In genomic region chr7:43954524-43955228, GRCh38 we compare ENCODE assay signal across 8 cellular contexts. TPM values are rescaled to one million over a fixed set of nuclear protein-coding genes. Genes with fewer than 3 reads are reported as not detected.
DNase-seq lines count a peak whose midpoint lies in the region; ATAC-seq, FAIRE-seq and TF ChIP-seq lines count a peak whose summit lies in the region.

No MANE protein-coding gene starts in this region.

- TF ChIP-seq CTCF in HFFc6 (IDR thresholded peaks at IDR 0.05) (peak; percentile 76), GM12878 (IDR thresholded peaks at IDR 0.05 in 2 of 3, conservative IDR thresholded peaks at IDR 0.05 in 1 of 3; ENCODE audit: control insufficient read depth in 2 of 3, extremely low read depth in 1 of 3, insufficient read depth in 1 of 3, low read depth in 3 of 3, low read length in 3 of 3) (peak; percentile 58 to 72 (median 58); a peak in 5 of 6 replicates), keratinocyte (optimal IDR thresholded peaks at IDR 0.05 in 1 of 3, IDR thresholded peaks at IDR 0.05 in 1 of 3, conservative IDR thresholded peaks at IDR 0.05 in 1 of 3; ENCODE audit: extremely low read depth in 1 of 3, insufficient read depth in 2 of 3, low read length in 3 of 3) (peak; percentile 48 to 86 (median 54)), type B pancreatic cell (conservative IDR thresholded peaks at IDR 0.05) (peak; percentile 57)

- SMC1A ChIA-PET in GM12878 (lab: Charles Lee; ENCODE audit: uncharacterized antibody, unreplicated experiment): no interaction called here

- dilution Hi-C loops in keratinocyte (cut with MboI; ENCODE audit: extremely low pct_ligation_motif_present, low sequenced_read_pairs): no loop called here

- H3K9ac ChIP-seq in GM12878 (ENCODE audit: control insufficient read depth, insufficient read depth, low read length): no peak overlapping the region
- H3K9ac ChIP-seq in keratinocyte (ENCODE audit: control insufficient read depth, extremely low read depth, insufficient read depth, low read length): no peak overlapping the region

- H2AFZ ChIP-seq in GM12878 (ENCODE audit: control insufficient read depth, low read depth, low read length) (no peak overlapping the region), keratinocyte (ENCODE audit: control insufficient read depth, low read length) (no peak overlapping the region)

- H3K4me1 Mint-ChIP-seq in HFFc6 (ENCODE audit: low read depth) (peaks cover 6% of the 10 kb centered on the region), type B pancreatic cell (ENCODE audit: unreplicated experiment) (no peaks in the 10 kb centered on the region)
- peaks cover 1 to 6% of the 10 kb centered on the region in 2 donors for H3K4me1 Mint-ChIP-seq in effector memory CD8-positive, alpha-beta T cell (ENCODE audit: low read depth in 2 of 2)

- no peaks in the 10 kb centered on the region for H3K9me3 Mint-ChIP-seq in HFFc6
- no peaks in the 10 kb centered on the region for H3K9me3 Mint-ChIP-seq in type B pancreatic cell
- no peaks in the 10 kb centered on the region for H3K9me3 Mint-ChIP-seq in effector memory CD8-positive, alpha-beta T cell

- no peaks in the 10 kb centered on the region for H4K20me1 ChIP-seq in GM12878 (ENCODE audit: control insufficient read depth, insufficient read depth)
- H4K20me1 ChIP-seq in keratinocyte (ENCODE audit: control insufficient read depth, extremely low read depth, insufficient read depth, low read length): no peaks in the 10 kb centered on the region

- DNase-seq in Right ventricle myocardium superior (no peak), cardiac septum (ENCODE audit: low spot score) (no peak), HFFc6 (peak; percentile 68), NCI-H510A treated with DMSO at 0.1 percent for 48 hours (lab: John Stamatoyannopoulos, UW) (peak; percentile 39), GM12878 (ENCODE audit: low read depth, low spot score) (peak; percentile 7), keratinocyte (ENCODE audit: low read depth, low spot score) (no peak), type B pancreatic cell (ENCODE audit: extremely low spot score, unreplicated experiment) (no peak)
- no peak for DNase-seq in effector memory CD8-positive, alpha-beta T cell

- FAIRE-seq in GM12878 (lab: Jason Lieb, UNC) (peak; percentile 86), keratinocyte (lab: Jason Lieb, UNC) (peak; percentile 82)

- no peak overlapping the region for H3K4me2 ChIP-seq in GM12878 (ENCODE audit: control insufficient read depth, insufficient read depth)
- no peak overlapping the region for H3K4me2 ChIP-seq in keratinocyte (ENCODE audit: control insufficient read depth, extremely low read depth, insufficient read depth, low read depth, low read length)

- RAD21 ChIA-PET in GM12878 (lab: Charles Lee; ENCODE audit: unreplicated experiment): interaction anchor here (1.3 to 1.4 kb wide), 2 partner anchors 85 to 372 kb away, joined by 3 read pairs; partner anchors contain the start of genes MRPS24 and STK17A

- POLR2A ChIA-PET in GM12878 (lab: Charles Lee): no interaction called here

- intact Hi-C loops in Right ventricle myocardium superior (cut with DNase I) (no loop called here), cardiac septum (cut with DNase I) (no loop called here), GM12878 (cut with micrococcal nuclease; ENCODE audit: unreplicated experiment) (no loop called here)

- no peaks in the 10 kb centered on the region for H3K9me3 ChIP-seq in GM12878 (replicated peaks; ENCODE audit: control insufficient read depth, insufficient read depth, low read length)
- no peaks in the 10 kb centered on the region for H3K9me3 ChIP-seq in keratinocyte (ENCODE audit: control insufficient read depth, low read depth, low read length)

- H3K27ac ChIP-seq in GM12878 (ENCODE audit: control insufficient read depth, insufficient read depth) (no peak overlapping the region), keratinocyte (ENCODE audit: control insufficient read depth, insufficient read depth, low read length) (no peak overlapping the region)

- peak; percentile 67 for TF ChIP-seq RAD21 in GM12878 (IDR thresholded peaks at IDR 0.05; ENCODE audit: insufficient read depth, low read depth, low read length)

- ATAC-seq in Right ventricle myocardium superior (ENCODE audit: poor library complexity) (peak; percentile 64), GM12878 (peak; percentile 97)
- no peak for ATAC-seq in effector memory CD8-positive, alpha-beta T cell (replicated peaks)

- CTCF ChIA-PET in GM12878 (lab: Yijun Ruan, JAX): interaction anchor here (0.7 to 1.9 kb wide), 4 partner anchors 10 to 115 kb away, joined by 3 to 9 read pairs (median 3); no protein-coding TSS in a partner anchor

- H3K36me3 Mint-ChIP-seq in HFFc6 (ENCODE audit: low read depth) (peaks cover 10% of the 10 kb centered on the region), type B pancreatic cell (peaks cover 6% of the 10 kb centered on the region)
- H3K36me3 Mint-ChIP-seq in effector memory CD8-positive, alpha-beta T cell (ENCODE audit: insufficient read depth): peaks cover 3% of the 10 kb centered on the region

- no peak for TF ChIP-seq EP300 in GM12878 (IDR thresholded peaks at IDR 0.05; ENCODE audit: borderline replicate concordance in 1 of 2, control insufficient read depth in 1 of 2, low read depth in 2 of 2, low read length in 2 of 2)

- in situ Hi-C loops in GM12878 (cut with MboI): no loop called here

- no peaks in the 10 kb centered on the region for H3K9me1 ChIP-seq in keratinocyte (ENCODE audit: control insufficient read depth, extremely low read depth, insufficient read depth, low read length)

- no TSS peak for BruUV-seq in GM12878 (replicated peaks; lab: Mats Ljungman, UMichigan)

- H3K4me3 ChIP-seq in GM12878: no peak overlapping the region
- no peak overlapping the region for H3K4me3 ChIP-seq in keratinocyte (ENCODE audit: control insufficient read depth in 2 of 3, extremely low read depth in 1 of 3, insufficient read depth in 2 of 3, low read depth in 1 of 3, low read length in 3 of 3)

- no peak overlapping the region for H3K27ac Mint-ChIP-seq in HFFc6
- peak overlapping the region; percentile 68 for H3K27ac Mint-ChIP-seq in type B pancreatic cell
- H3K27ac Mint-ChIP-seq in effector memory CD8-positive, alpha-beta T cell: no peak overlapping the region

- TF ChIP-seq POLR2A in GM12878 (IDR thresholded peaks at IDR 0.05; ENCODE audit: low read depth, low read length): no peak

- H3K27me3 ChIP-seq in GM12878 (replicated peaks in 1 of 2; ENCODE audit: control insufficient read depth in 2 of 2, insufficient read depth in 2 of 2, low read length in 1 of 2) (no peaks in the 10 kb centered on the region), keratinocyte (ENCODE audit: control insufficient read depth, extremely low read depth, insufficient read depth, low read length) (no peaks in the 10 kb centered on the region)

- H3K79me2 ChIP-seq in GM12878 (ENCODE audit: control insufficient read depth, insufficient read depth, low read length) (no peaks in the 10 kb centered on the region), keratinocyte (ENCODE audit: control insufficient read depth, insufficient read depth, low read length) (no peaks in the 10 kb centered on the region)

- H3K4me3 Mint-ChIP-seq in HFFc6: no peak overlapping the region
- H3K4me3 Mint-ChIP-seq in type B pancreatic cell: no peak overlapping the region
- H3K4me3 Mint-ChIP-seq in effector memory CD8-positive, alpha-beta T cell: no peak overlapping the region

- H3K27me3 Mint-ChIP-seq in HFFc6 (ENCODE audit: insufficient read depth) (peaks cover 1% of the 10 kb centered on the region; the same call in 1 of the 2 replicates), type B pancreatic cell (no peaks in the 10 kb centered on the region)
- no peaks in the 10 kb centered on the region for H3K27me3 Mint-ChIP-seq in effector memory CD8-positive, alpha-beta T cell

- H3K36me3 ChIP-seq in GM12878 (ENCODE audit: control insufficient read depth in 2 of 2, insufficient read depth in 2 of 2, low read length in 1 of 2) (peaks cover 0 to 14% of the 10 kb centered on the region in 2 experiments; a peak in 1 of 4 replicates), keratinocyte (ENCODE audit: control insufficient read depth in 2 of 2, extremely low read depth in 1 of 2, insufficient read depth in 2 of 2, low read length in 2 of 2) (peaks cover 0 to 2% of the 10 kb centered on the region in 2 experiments)

- 65% methylated on average over 3 of the region's 3 CpGs for WGBS in GM12878 (ENCODE audit: insufficient coverage, insufficient replicate concordance, low lambda C conversion rate, missing lambda C conversion rate)

- no peaks in the 10 kb centered on the region for H3K4me1 ChIP-seq in GM12878 (ENCODE audit: control insufficient read depth, insufficient read depth, low read length)
- no peaks in the 10 kb centered on the region for H3K4me1 ChIP-seq in keratinocyte (ENCODE audit: control insufficient read depth, extremely low read depth, insufficient read depth, low read length)

RNA-seq across cellular contexts. Expression of gene UBE2D4, which starts 28.4 kb away (rescaled TPM):
- total RNA-seq in Right ventricle myocardium superior (44.6 TPM), cardiac septum (34.9 TPM), GM12878 (2014; rRNA removed) (9.9 and 12.3 TPM in 2 replicates), GM12878 (2014; rRNA removed; fragmentation: Illumina TruSeq; extraction: Trizol) (6.6 and 6.7 TPM in 2 replicates), GM12878 (2021) (8.9 and 10.9 TPM in 2 replicates), type B pancreatic cell (ENCODE audit: low replicate concordance) (11.4 and 16.7 TPM in 2 replicates)
- total RNA-seq in HFFc6 (2021; fragmentation: NEBNext Ultra II Directional; extraction: Animal tissue kit (Norgen Biotek cat#: 25700)): 10 to 100 TPM; 12.6 to 15.7 (median 14.4) TPM
- total RNA-seq in GM12878 (2013; cell fraction: nucleolus; rRNA removed): 4.8 and 5.9 TPM in 2 replicates
- 3.1 TPM for polyA plus RNA-seq in GM12878 (2011; ENCODE audit: low read depth)
- polyA plus RNA-seq in GM12878 (2011; rRNA removed) (11.3 and 16.6 TPM in 2 replicates), GM12878 (2014; fragmentation: Illumina TruSeq; extraction: Trizol) (8.1 and 10.8 TPM in 2 replicates), GM12878 (2014; fragmentation: Nextera tagmentation; extraction: Ambion mirVana) (1 to 10 TPM; 3.5 to 5.3 TPM), GM12878 (2014; rRNA removed) (9.3 and 11.6 TPM in 2 replicates), GM12878 (2016; fragmentation: Nextera tagmentation; extraction: Ambion mirVana) (10 to 100 TPM; 15.4 to 16.2 TPM), keratinocyte (7.9 to 11.0 TPM (median 8.1 TPM) in 3 replicates)
- 16.1 and 18.2 TPM in 2 replicates for polyA plus RNA-seq in GM12878 (2011; cell fraction: cytosol; rRNA removed)
- polyA plus RNA-seq in GM12878 (2011; cell fraction: nucleus; rRNA removed): 4.6 and 6.2 TPM in 2 replicates
- polyA plus RNA-seq in GM12878 (2012): 5.8 TPM in 2 replicates
- 17.1 and 19.4 TPM in 2 replicates for polyA minus RNA-seq in GM12878 (2011; rRNA and poly(A)+ RNA removed)
- polyA minus RNA-seq in GM12878 (2011; cell fraction: cytosol; rRNA and poly(A)+ RNA removed): 6.0 and 9.4 TPM in 2 replicates
- 0.73 and 4.1 TPM in 2 replicates for polyA minus RNA-seq in GM12878 (2011; cell fraction: nucleus; rRNA and poly(A)+ RNA removed)
- 1.8 TPM for polyA plus RNA-seq in keratinocyte (2011; ENCODE audit: low read depth)
- 7.7 and 8.7 TPM in 2 replicates for polyA plus RNA-seq in keratinocyte (2011; cell fraction: cytosol; rRNA removed)
- 2.8 and 2.9 TPM in 2 replicates for polyA plus RNA-seq in keratinocyte (2011; cell fraction: nucleus; rRNA removed)
- polyA plus RNA-seq in keratinocyte (2012; ENCODE audit: low replicate concordance): 6.5 and 7.1 TPM in 2 replicates
- polyA minus RNA-seq in keratinocyte: 14.9 to 19.4 TPM (median 16.3 TPM) in 3 replicates
- 5.8 TPM for polyA minus RNA-seq in keratinocyte (2011; cell fraction: cytosol; rRNA and poly(A)+ RNA removed)
- 1.5 and 1.7 TPM in 2 replicates for polyA minus RNA-seq in keratinocyte (2011; cell fraction: nucleus; rRNA and poly(A)+ RNA removed)

RNA-seq across cellular contexts. Expression of gene SPDYE1, which starts 43.0 kb away (rescaled TPM):
- total RNA-seq in Right ventricle myocardium superior (not detected), cardiac septum (0.13 TPM), GM12878 (2014; rRNA removed) (0.11 TPM in 1 of 2 replicates, not detected in the other), GM12878 (2014; rRNA removed; fragmentation: Illumina TruSeq; extraction: Trizol) (0.04 TPM in 1 of 2 replicates, not detected in the other), GM12878 (2021) (not detected in 2 replicates), type B pancreatic cell (ENCODE audit: low replicate concordance) (not detected in 2 replicates)
- total RNA-seq in HFFc6 (2021; fragmentation: NEBNext Ultra II Directional; extraction: Animal tissue kit (Norgen Biotek cat#: 25700)): not detected
- total RNA-seq in GM12878 (2013; cell fraction: nucleolus; rRNA removed): 0.32 TPM in 1 of 2 replicates, not detected in the other
- polyA plus RNA-seq in GM12878 (2011; ENCODE audit: low read depth): 0.09 TPM
- polyA plus RNA-seq in GM12878 (2011; rRNA removed) (0.05 TPM in 1 of 2 replicates, not detected in the other), GM12878 (2014; fragmentation: Illumina TruSeq; extraction: Trizol) (not detected in 2 replicates), GM12878 (2014; fragmentation: Nextera tagmentation; extraction: Ambion mirVana) (under 1 TPM; 0.05 to 0.07 TPM), GM12878 (2014; rRNA removed) (not detected in 2 replicates), GM12878 (2016; fragmentation: Nextera tagmentation; extraction: Ambion mirVana) (1 to 10 TPM; 1.1 to 1.3 TPM), keratinocyte (not detected in 3 replicates)
- polyA plus RNA-seq in GM12878 (2011; cell fraction: cytosol; rRNA removed): not detected in 2 replicates
- not detected in 2 replicates for polyA plus RNA-seq in GM12878 (2011; cell fraction: nucleus; rRNA removed)
- polyA plus RNA-seq in GM12878 (2012): 0.18 and 0.37 TPM in 2 replicates
- not detected in 2 replicates for polyA minus RNA-seq in GM12878 (2011; rRNA and poly(A)+ RNA removed)
- polyA minus RNA-seq in GM12878 (2011; cell fraction: cytosol; rRNA and poly(A)+ RNA removed): not detected in 2 replicates
- polyA minus RNA-seq in GM12878 (2011; cell fraction: nucleus; rRNA and poly(A)+ RNA removed): not detected in 2 replicates
- not detected for polyA plus RNA-seq in keratinocyte (2011; ENCODE audit: low read depth)
- polyA plus RNA-seq in keratinocyte (2011; cell fraction: cytosol; rRNA removed): not detected in 2 replicates
- polyA plus RNA-seq in keratinocyte (2011; cell fraction: nucleus; rRNA removed): not detected in 2 replicates
- polyA plus RNA-seq in keratinocyte (2012; ENCODE audit: low replicate concordance): 0.08 and 0.21 TPM in 2 replicates
- polyA minus RNA-seq in keratinocyte: not detected in 3 replicates
- polyA minus RNA-seq in keratinocyte (2011; cell fraction: cytosol; rRNA and poly(A)+ RNA removed): not detected
- not detected in 2 replicates for polyA minus RNA-seq in keratinocyte (2011; cell fraction: nucleus; rRNA and poly(A)+ RNA removed)

RNA-seq across cellular contexts. Expression of gene URGCP, which starts 48.3 kb away (rescaled TPM):
- total RNA-seq in Right ventricle myocardium superior: 43.4 TPM
- 40.0 TPM for total RNA-seq in cardiac septum
- total RNA-seq in HFFc6 (2021; fragmentation: NEBNext Ultra II Directional; extraction: Animal tissue kit (Norgen Biotek cat#: 25700)): 10 to 100 TPM; 41.4 to 53.2 (median 43.2) TPM
- 33.5 and 34.6 TPM in 2 replicates for total RNA-seq in GM12878 (2013; cell fraction: nucleolus; rRNA removed)
- 19.7 and 19.9 TPM in 2 replicates for total RNA-seq in GM12878 (2014; rRNA removed)
- total RNA-seq in GM12878 (2014; rRNA removed; fragmentation: Illumina TruSeq; extraction: Trizol): 13.9 and 15.8 TPM in 2 replicates
- 23.2 and 24.2 TPM in 2 replicates for total RNA-seq in GM12878 (2021)
- polyA plus RNA-seq in GM12878 (2011; ENCODE audit: low read depth): 8.7 TPM
- polyA plus RNA-seq in GM12878 (2011; rRNA removed): 12.3 and 18.4 TPM in 2 replicates
- 13.2 and 17.1 TPM in 2 replicates for polyA plus RNA-seq in GM12878 (2011; cell fraction: cytosol; rRNA removed)
- polyA plus RNA-seq in GM12878 (2011; cell fraction: nucleus; rRNA removed): 16.8 and 17.1 TPM in 2 replicates
- polyA plus RNA-seq in GM12878 (2012): 11.0 and 11.3 TPM in 2 replicates
- polyA plus RNA-seq in GM12878 (2014; fragmentation: Illumina TruSeq; extraction: Trizol): 22.9 and 29.7 TPM in 2 replicates
- polyA plus RNA-seq in GM12878 (2014; fragmentation: Nextera tagmentation; extraction: Ambion mirVana): 1 to 10 TPM; 2.0 to 3.9 TPM
- polyA plus RNA-seq in GM12878 (2014; rRNA removed): 16.6 and 18.8 TPM in 2 replicates
- polyA plus RNA-seq in GM12878 (2016; fragmentation: Nextera tagmentation; extraction: Ambion mirVana): 10 to 100 TPM; 15.4 to 23.9 TPM
- polyA minus RNA-seq in GM12878 (2011; rRNA and poly(A)+ RNA removed): 17.5 and 22.6 TPM in 2 replicates
- 6.9 and 7.1 TPM in 2 replicates for polyA minus RNA-seq in GM12878 (2011; cell fraction: cytosol; rRNA and poly(A)+ RNA removed)
- polyA minus RNA-seq in GM12878 (2011; cell fraction: nucleus; rRNA and poly(A)+ RNA removed): 10.4 and 13.9 TPM in 2 replicates
- polyA plus RNA-seq in keratinocyte: 24.8 to 29.7 TPM (median 27.6 TPM) in 3 replicates
- polyA plus RNA-seq in keratinocyte (2011; ENCODE audit: low read depth): 13.4 TPM
- 19.5 and 25.3 TPM in 2 replicates for polyA plus RNA-seq in keratinocyte (2011; cell fraction: cytosol; rRNA removed)
- polyA plus RNA-seq in keratinocyte (2011; cell fraction: nucleus; rRNA removed): 55.0 and 67.8 TPM in 2 replicates
- 17.1 and 20.1 TPM in 2 replicates for polyA plus RNA-seq in keratinocyte (2012; ENCODE audit: low replicate concordance)
- polyA minus RNA-seq in keratinocyte: 30.4 to 41.6 TPM (median 33.8 TPM) in 3 replicates
- polyA minus RNA-seq in keratinocyte (2011; cell fraction: cytosol; rRNA and poly(A)+ RNA removed): 19.8 TPM
- polyA minus RNA-seq in keratinocyte (2011; cell fraction: nucleus; rRNA and poly(A)+ RNA removed): 29.8 and 53.0 TPM in 2 replicates
- total RNA-seq in type B pancreatic cell (ENCODE audit: low replicate concordance): 28.2 and 35.0 TPM in 2 replicates

Comparison
In these comparisons a context has a peak if more than half of its experiments do, and no peak if none do; other contexts are left out.
1. DNase-seq: peak in HFFc6 (single experiment), NCI-H510A treated with DMSO at 0.1 percent for 48 hours (single experiment) and GM12878 (single experiment); none in Right ventricle myocardium superior (single experiment), cardiac septum (single experiment), keratinocyte (single experiment), type B pancreatic cell (single experiment) and effector memory CD8-positive, alpha-beta T cell (0 of 3).
2. Peak in every context shown above with its lines, with median percentiles within 50 percentile points of each other: CTCF ChIP-seq.